ENCODE assay signal across 8 cellular contexts in genomic region chr6:12363651-12364381, GRCh38.
DNase-seq lines count a peak whose midpoint lies in the region; ATAC-seq and TF ChIP-seq lines count a peak whose summit lies in the region.

No MANE protein-coding gene starts in this region.

- intact Hi-C loops in ovary (cut with DNase I) = no loop called here

- TF ChIP-seq EP300 in ovary (IDR thresholded peaks at IDR 0.05) = no peak

- H3K27me3 ChIP-seq in ovary = no peaks in the 10 kb centered on the region

- H3K36me3 ChIP-seq in ovary = no peaks in the 10 kb centered on the region

- H3K27ac ChIP-seq in ovary = no peak overlapping the region

- DNase-seq in RPMI8226 (peak; percentile 73), pons (ENCODE audit: low spot score) (peak; percentile 85), GDM1 (lab: John Stamatoyannopoulos, UW) (no peak), NCI-H226 (no peak), ovary (no peak), dedifferentiated amniotic fluid mesenchymal stem cell (ENCODE audit: extremely low spot score) (no peak)

- no peak for TF ChIP-seq POLR2A in ovary (IDR thresholded peaks at IDR 0.05)

- H3K4me1 ChIP-seq in ovary (ENCODE audit: insufficient read depth) = no peaks in the 10 kb centered on the region

- no peak overlapping the region for H3K4me3 ChIP-seq in ovary

- no peak for TF ChIP-seq CTCF in ovary (IDR thresholded peaks at IDR 0.05)

- WGBS in ovary, 3 donors = 78 to 83% (median 83%) methylated on average over 11 of the region's 11 CpGs

- no peaks in the 10 kb centered on the region for H3K9me3 ChIP-seq in ovary

- ATAC-seq in GM19023 (IDR thresholded peaks at IDR 0.05; ENCODE audit: unreplicated experiment) (peak; percentile 69), HG03039 (IDR thresholded peaks at IDR 0.05; ENCODE audit: unreplicated experiment) (peak; percentile 53)

Comparison
In these comparisons a context has a peak if more than half of its experiments do, and no peak if none do; other contexts are left out.
1. DNase-seq: peak in RPMI8226 (single experiment) and pons (single experiment); none in GDM1 (single experiment), NCI-H226 (single experiment), ovary (0 of 5) and dedifferentiated amniotic fluid mesenchymal stem cell (single experiment).